2 cellular contexts compared by ENCODE assay signal in genomic region chr14:63616015-63616414, GRCh38.
TF ChIP-seq lines count a peak whose summit lies in the region.

No MANE protein-coding gene starts in this region.

TF ChIP-seq in IMR-90, 13 proteins besides CTCF, POLR2A, EP300 and RAD21:
- no peak for TF ChIP-seq MAZ (IDR thresholded peaks at IDR 0.05; ENCODE audit: borderline replicate concordance, low read depth, low read length)
- TF ChIP-seq FOS (IDR thresholded peaks at IDR 0.05; ENCODE audit: low read depth, low read length) = no peak
- TF ChIP-seq BHLHE40 (IDR thresholded peaks at IDR 0.05; ENCODE audit: low read depth, low read length) = no peak
- no peak for TF ChIP-seq CHD1 (IDR thresholded peaks at IDR 0.05; ENCODE audit: low read depth, low read length)
- no peak for TF ChIP-seq USF2 (IDR thresholded peaks at IDR 0.05; ENCODE audit: low read depth, low read length)
- no peak for TF ChIP-seq MAFK (IDR thresholded peaks at IDR 0.05; ENCODE audit: low read depth, low read length)
- no peak for TF ChIP-seq ELK1 (IDR thresholded peaks at IDR 0.05; ENCODE audit: borderline replicate concordance, low read depth, low read length)
- no peak for TF ChIP-seq RCOR1 (IDR thresholded peaks at IDR 0.05; ENCODE audit: insufficient replicate concordance, low read length)
- TF ChIP-seq MXI1 (IDR thresholded peaks at IDR 0.05; ENCODE audit: borderline replicate concordance, low read depth, low read length) = no peak
- TF ChIP-seq CEBPB (IDR thresholded peaks at IDR 0.05; ENCODE audit: low read depth, low read length) = no peak
- TF ChIP-seq RFX5 (IDR thresholded peaks at IDR 0.05; ENCODE audit: low read depth, low read length) = no peak
- no peak for TF ChIP-seq NFE2L2 (IDR thresholded peaks at IDR 0.05; ENCODE audit: low read depth, low read length)
- no peak for TF ChIP-seq SMC3 (IDR thresholded peaks at IDR 0.05; ENCODE audit: low read depth, low read length)

TF ChIP-seq in H1, 55 proteins besides CTCF, POLR2A, EP300 and RAD21:
- no peak for TF ChIP-seq CHD1 (IDR thresholded peaks at IDR 0.05; ENCODE audit: low read depth, low read length)
- TF ChIP-seq CHD2 (IDR thresholded peaks at IDR 0.05; ENCODE audit: low read length) = no peak
- TF ChIP-seq RBBP5 (IDR thresholded peaks at IDR 0.05; ENCODE audit: borderline replicate concordance, low read depth, low read length) = no peak
- no peak for TF ChIP-seq TAF1 (IDR thresholded peaks at IDR 0.05; ENCODE audit: low read depth, low read length)
- TF ChIP-seq RFX5 (IDR thresholded peaks at IDR 0.05; ENCODE audit: borderline replicate concordance, low read depth, low read length) = no peak
- no peak for TF ChIP-seq SIN3A (conservative IDR thresholded peaks at IDR 0.05 in 1 of 2, IDR thresholded peaks at IDR 0.05 in 1 of 2; ENCODE audit: low read depth in 1 of 2, low read length in 2 of 2)
- no peak for TF ChIP-seq HDAC6 (IDR thresholded peaks at IDR 0.05; ENCODE audit: low read depth, low read length)
- TF ChIP-seq ASH2L (IDR thresholded peaks at IDR 0.05; ENCODE audit: low read length) = no peak
- TF ChIP-seq ATF3 (IDR thresholded peaks at IDR 0.05; ENCODE audit: insufficient read depth, low read depth, low read length) = no peak
- TF ChIP-seq TAF7 (optimal IDR thresholded peaks at IDR 0.05; ENCODE audit: borderline replicate concordance, low read depth, low read length) = no peak
- no peak for TF ChIP-seq BACH1 (IDR thresholded peaks at IDR 0.05; ENCODE audit: low read length)
- no peak for TF ChIP-seq CEBPB (IDR thresholded peaks at IDR 0.05; ENCODE audit: low read depth, low read length)
- no peak for TF ChIP-seq YY1 (IDR thresholded peaks at IDR 0.05; ENCODE audit: low read depth, low read length)
- no peak for TF ChIP-seq USF2 (IDR thresholded peaks at IDR 0.05; ENCODE audit: low read length)
TF ChIP-seq in H1: peak in this region for 0.
